ENCODE assay signal across 8 cellular contexts in genomic region chr17:57861000-57861736, GRCh38. TPM values are rescaled to one million over a fixed set of nuclear protein-coding genes. Genes with fewer than 3 reads are reported as not detected.
DNase-seq lines count a peak whose midpoint lies in the region; ATAC-seq and TF ChIP-seq lines count a peak whose summit lies in the region.

No MANE protein-coding gene starts in this region.

- POLR2A ChIA-PET in Caco-2 (lab: Charles Lee) (interaction anchor here (0.6 to 2.5 kb wide), 11 partner anchors 10 to 178 kb away, joined by 3 to 11 read pairs (median 3); partner anchors contain the start of genes CUEDC1, MRPS23, SRSF1 and VEZF1), IMR-90 (lab: Charles Lee; ENCODE audit: unreplicated experiment) (interaction anchor here (0.5 to 1.3 kb wide), 5 partner anchors 9 to 112 kb away, joined by 3 to 6 read pairs (median 4); no protein-coding TSS in a partner anchor)

- H3K79me2 ChIP-seq in mesendoderm (ENCODE audit: control insufficient read depth, insufficient read depth, low read length) = no peaks in the 10 kb centered on the region

- H2AK9ac ChIP-seq in IMR-90 (replicated peaks; ENCODE audit: low read depth, low read length, poor library complexity) = peak overlapping the region; percentile 93

- intact Hi-C loops in Caco-2 (cut with micrococcal nuclease; ENCODE audit: unreplicated experiment) (loop anchor here (2.0 kb wide), 2 partner anchors 18 to 42 kb away; no protein-coding TSS in a partner anchor), IMR-90 (cut with micrococcal nuclease) (loop anchor here (1.0 kb wide), 1 partner anchor 14 kb away; no protein-coding TSS in a partner anchor), transverse colon (cut with DNase I; ENCODE audit: low total_unique reads) (loop anchor here (5.0 kb wide), 1 partner anchor 136 kb away; no protein-coding TSS in a partner anchor)

- H3K18ac ChIP-seq in IMR-90 (ENCODE audit: low read depth, low read length) (peak overlapping the region; percentile 4; the same call in 1 of the 2 replicates), mesendoderm (ENCODE audit: low read length) (peak overlapping the region; percentile 28)

- H2BK15ac ChIP-seq in IMR-90 (ENCODE audit: low read depth, low read length) = peak overlapping the region; percentile 45; the same call in 2 of the 3 replicates
- no peak overlapping the region for H2BK15ac ChIP-seq in mesendoderm (replicated peaks; ENCODE audit: low read depth)

- 17% methylated on average over 6 of the region's 28 CpGs; no CpG with 5 or more reads in 1 of the 2 experiments for WGBS in IMR-90 (ENCODE audit: extremely low coverage in 2 of 2, insufficient read length in 1 of 2), 2 experiments
- no CpG with 5 or more reads among the region's 28 CpGs for WGBS in mesendoderm (ENCODE audit: extremely low coverage, insufficient coverage, low lambda C conversion rate)
- WGBS in transverse colon (ENCODE audit: low coverage in 1 of 2), 2 donors = 4% methylated on average over 28 of the region's 28 CpGs; no CpG with 5 or more reads in 1 of the 2 donors

- peaks cover 29% of the 10 kb centered on the region for H3K36me3 Mint-ChIP-seq in Caco-2 (ENCODE audit: insufficient read depth, unreplicated experiment)
- H3K36me3 Mint-ChIP-seq in effector memory CD8-positive, alpha-beta T cell (ENCODE audit: insufficient read depth) = no peaks in the 10 kb centered on the region

- TF ChIP-seq CTCF in Caco-2 (IDR thresholded peaks at IDR 0.05; ENCODE audit: insufficient read depth in 1 of 2, low read depth in 1 of 2, low read length in 1 of 2, severe bottlenecking in 1 of 2, unreplicated experiment in 1 of 2) (no peak), IMR-90 (conservative IDR thresholded peaks at IDR 0.05; ENCODE audit: low read depth, low read length) (no peak), WI38 (IDR thresholded peaks at IDR 0.05; ENCODE audit: low read depth, low read length) (no peak), transverse colon (IDR thresholded peaks at IDR 0.05) (no peak)

- peak overlapping the region; percentile 87 for H2AFZ ChIP-seq in IMR-90 (replicated peaks; ENCODE audit: low read length, poor library complexity)

- TF ChIP-seq POLR2A in IMR-90 (IDR thresholded peaks at IDR 0.05; ENCODE audit: low read depth, low read length) = no peak
- TF ChIP-seq POLR2A in transverse colon (IDR thresholded peaks at IDR 0.05) = peak; percentile 24

- no TSS peak for BruUV-seq in Caco-2 (replicated peaks; lab: Mats Ljungman, UMichigan)
- no TSS peak for BruUV-seq in IMR-90 (replicated peaks; lab: Mats Ljungman, UMichigan)

- H4K91ac ChIP-seq in IMR-90 (ENCODE audit: insufficient read depth, low read depth, low read length) = peak overlapping the region; percentile 79

- H3K9me1 ChIP-seq in IMR-90 (ENCODE audit: insufficient read depth, low read length) = no peaks in the 10 kb centered on the region; the same call in 1 of the 2 replicates

- H3K27me3 Mint-ChIP-seq in Caco-2 (ENCODE audit: insufficient read depth, unreplicated experiment) = no peaks in the 10 kb centered on the region
- peaks cover 48 to 66% of the 10 kb centered on the region in 2 donors for H3K27me3 Mint-ChIP-seq in effector memory CD8-positive, alpha-beta T cell

- peak overlapping the region; percentile 67; the same call in 1 of the 2 replicates for H3K23ac ChIP-seq in IMR-90 (ENCODE audit: low read depth, low read length)
- no peak overlapping the region for H3K23ac ChIP-seq in mesendoderm (ENCODE audit: low read length)

- TF ChIP-seq RAD21 in IMR-90 (IDR thresholded peaks at IDR 0.05; ENCODE audit: low read length) = peak; percentile 2; the same call in 1 of the 2 replicates

- H3K4ac ChIP-seq in IMR-90 (ENCODE audit: low read depth, low read length) (peak overlapping the region; percentile 79), mesendoderm (ENCODE audit: low read depth, low read length) (no peak overlapping the region)

- no peaks in the 10 kb centered on the region for H3K9me3 Mint-ChIP-seq in Caco-2 (ENCODE audit: unreplicated experiment)
- H3K9me3 Mint-ChIP-seq in effector memory CD8-positive, alpha-beta T cell = no peaks in the 10 kb centered on the region

- H3K4me1 ChIP-seq in Caco-2 = peaks cover 20% of the 10 kb centered on the region
- H3K4me1 ChIP-seq in IMR-90 (ENCODE audit: control insufficient read depth, insufficient read depth, low read length) = peaks cover 18% of the 10 kb centered on the region
- peaks cover 4% of the 10 kb centered on the region for H3K4me1 ChIP-seq in mesendoderm (ENCODE audit: control insufficient read depth, low read depth, low read length)
- peaks cover 16 to 38% (median 24%) of the 10 kb centered on the region in 4 donors for H3K4me1 ChIP-seq in transverse colon

- no peaks in the 10 kb centered on the region for H3K36me3 ChIP-seq in Caco-2 (ENCODE audit: control insufficient read depth, insufficient read depth, low read length)
- H3K36me3 ChIP-seq in IMR-90 (ENCODE audit: control insufficient read depth, insufficient read depth, low read length) = peaks cover 10% of the 10 kb centered on the region
- no peaks in the 10 kb centered on the region for H3K36me3 ChIP-seq in mesendoderm (ENCODE audit: control insufficient read depth, insufficient read depth, low read length)
- H3K36me3 ChIP-seq in transverse colon = no peaks in the 10 kb centered on the region

- H4K8ac ChIP-seq in IMR-90 (ENCODE audit: low read depth in 2 of 2, low read length in 2 of 2) (peak overlapping the region; percentile 23 to 45; a peak in 2 of 4 replicates), mesendoderm (ENCODE audit: low read depth, low read length) (no peak overlapping the region)

- CTCF ChIA-PET in Caco-2 (lab: Charles Lee) (interaction anchor here (0.5 to 3.1 kb wide), 20 partner anchors 10 to 252 kb away, joined by 3 to 23 read pairs (median 4); partner anchors contain the start of genes MRPS23 and SRSF1), IMR-90 (lab: Yijun Ruan, JAX) (interaction anchor here (1.0 to 2.2 kb wide), 5 partner anchors 15 to 751 kb away, joined by 3 to 7 read pairs (median 3); partner anchors contain the start of gene SRSF1)

- H3K79me1 ChIP-seq in IMR-90 (ENCODE audit: low read depth in 1 of 2, low read length in 2 of 2) (peaks cover 0 to 2% of the 10 kb centered on the region in 2 experiments; a peak in 1 of 4 replicates), mesendoderm (ENCODE audit: low read length) (no peaks in the 10 kb centered on the region)

- peak overlapping the region; percentile 66 for H2BK120ac ChIP-seq in IMR-90 (ENCODE audit: low read depth, low read length)
- no peak overlapping the region for H2BK120ac ChIP-seq in mesendoderm (ENCODE audit: low read depth, low read length)

- peak overlapping the region; percentile 25 for H4K5ac ChIP-seq in IMR-90 (ENCODE audit: low read depth, low read length)
- H4K5ac ChIP-seq in mesendoderm (ENCODE audit: low read length) = no peak overlapping the region

- peak overlapping the region; percentile 63 for H3K4me2 ChIP-seq in IMR-90 (ENCODE audit: low read depth, low read length)
- H3K4me2 ChIP-seq in mesendoderm (ENCODE audit: low read length) = peak overlapping the region; percentile 75

- H3K56ac ChIP-seq in IMR-90 (ENCODE audit: extremely low read depth, insufficient read depth, low read length) = no peak overlapping the region
- H3K56ac ChIP-seq in mesendoderm (ENCODE audit: low read length) = peak overlapping the region; percentile 84

- peak overlapping the region; percentile 67; the same call in 1 of the 2 replicates for H3K14ac ChIP-seq in IMR-90 (replicated peaks; ENCODE audit: low read depth, low read length)

- no peaks in the 10 kb centered on the region for H3K27me3 ChIP-seq in Caco-2 (replicated peaks; ENCODE audit: control insufficient read depth, insufficient read depth, low read length)
- H3K27me3 ChIP-seq in IMR-90 (ENCODE audit: control insufficient read depth, insufficient read depth, low read length) = no peaks in the 10 kb centered on the region
- no peaks in the 10 kb centered on the region for H3K27me3 ChIP-seq in mesendoderm (ENCODE audit: insufficient read depth, low read length, poor library complexity)
- H3K27me3 ChIP-seq in transverse colon = no peaks in the 10 kb centered on the region

- H2BK5ac ChIP-seq in IMR-90 (ENCODE audit: low read depth, low read length, poor library complexity, severe bottlenecking) = peak overlapping the region; percentile 61
- H2BK5ac ChIP-seq in mesendoderm (ENCODE audit: low read length) = no peak overlapping the region

- H2BK20ac ChIP-seq in IMR-90 (ENCODE audit: low read depth, low read length) = peak overlapping the region; percentile 47; the same call in 1 of the 2 replicates

- DNase-seq in Caco-2 = peak; percentile 76 to 79
- DNase-seq in IMR-90 = peak; percentile 60
- DNase-seq in effector memory CD8-positive, alpha-beta T cell = peak; percentile 30 to 36 (median 34)
- DNase-seq in mesendoderm = peak; percentile 85
- DNase-seq in transverse colon = peak; percentile 76
- DNase-seq in NCI-H2196 (lab: John Stamatoyannopoulos, UW; ENCODE audit: unreplicated experiment) = no peak

- H3K9me3 ChIP-seq in Caco-2 (no peaks in the 10 kb centered on the region), IMR-90 (ENCODE audit: control insufficient read depth, insufficient read depth, low read length) (no peaks in the 10 kb centered on the region), transverse colon (no peaks in the 10 kb centered on the region)

- no peaks in the 10 kb centered on the region for H4K20me1 ChIP-seq in IMR-90 (ENCODE audit: insufficient read depth, low read length)

- peak overlapping the region; percentile 95 for H3K4me3 Mint-ChIP-seq in Caco-2 (ENCODE audit: unreplicated experiment)
- peak overlapping the region; percentile 69 to 74 for H3K4me3 Mint-ChIP-seq in effector memory CD8-positive, alpha-beta T cell

- in situ Hi-C loops in IMR-90 (cut with MboI; ENCODE audit: low sequenced_read_pairs) (loop anchor here (25.0 kb wide), 1 partner anchor 476 kb away; the partner anchor contains the start of gene TSPOAP1), transverse colon (cut with MboI; ENCODE audit: low pct_ligation_motif_present in 1 of 4, low pct_unique_long_range_greater_than_20kb in 1 of 4, low sequenced_read_pairs in 3 of 4) (loop anchor here in 2 of 4 donors (25.0 kb wide), 2 partner anchors 226 to 251 kb away; partner anchors contain the start of gene DYNLL2 (in 1 of the 2))

- peak overlapping the region; percentile 84 for H3K27ac Mint-ChIP-seq in Caco-2 (ENCODE audit: unreplicated experiment)
- H3K27ac Mint-ChIP-seq in effector memory CD8-positive, alpha-beta T cell = peak overlapping the region in 1 of 2 donors; percentile 54

- H3K27ac ChIP-seq in IMR-90 (ENCODE audit: insufficient read depth, low read length) (peak overlapping the region; percentile 75), mesendoderm (ENCODE audit: low read depth, low read length) (peak overlapping the region; percentile 70), transverse colon (peak overlapping the region; percentile 82 to 92 (median 86))

- peak; percentile 67 for ATAC-seq in IMR-90 (ENCODE audit: low read depth)
- ATAC-seq in effector memory CD8-positive, alpha-beta T cell (replicated peaks) = peak; percentile 88
- no peak for ATAC-seq in GM21529 (IDR thresholded peaks at IDR 0.05; ENCODE audit: unreplicated experiment)

- dilution Hi-C loops in IMR-90 (cut with HindIII; ENCODE audit: low sequenced_read_pairs, unreplicated experiment) = loop anchor here (25.0 kb wide), 1 partner anchor 126 kb away; the partner anchor contains the start of gene VEZF1

- H3K9ac ChIP-seq in IMR-90 (ENCODE audit: low read depth, low read length) = peak overlapping the region; percentile 43; the same call in 1 of the 2 replicates
- peak overlapping the region; percentile 56 for H3K9ac ChIP-seq in mesendoderm (ENCODE audit: low read length)

- peaks cover 29% of the 10 kb centered on the region for H3K4me1 Mint-ChIP-seq in Caco-2 (ENCODE audit: low read depth, unreplicated experiment)
- H3K4me1 Mint-ChIP-seq in effector memory CD8-positive, alpha-beta T cell (ENCODE audit: low read depth in 2 of 2) = peaks cover 9 to 10% of the 10 kb centered on the region in 2 donors

- H3K4me3 ChIP-seq in Caco-2 (ENCODE audit: low read depth, low read length) (peak overlapping the region; percentile 38), IMR-90 (ENCODE audit: insufficient read depth, low read depth, low read length) (peak overlapping the region; percentile 28; the same call in 1 of the 2 replicates), WI38 (ENCODE audit: low read depth, low read length) (peak overlapping the region; percentile 35), mesendoderm (ENCODE audit: low read length) (peak overlapping the region; percentile 6), transverse colon (peak overlapping the region; percentile 21 to 63 (median 42))

- no peak for TF ChIP-seq EP300 in transverse colon (IDR thresholded peaks at IDR 0.05; ENCODE audit: low read depth)

- peak overlapping the region; percentile 92 for H2AK5ac ChIP-seq in IMR-90 (ENCODE audit: low read depth, low read length)
- H2AK5ac ChIP-seq in mesendoderm (ENCODE audit: low read length) = no peak overlapping the region

RNA-seq across cellular contexts. Expression of gene MRPS23, which starts 11.3 kb away (rescaled TPM):
- total RNA-seq in Caco-2 (2022) (72.9 and 75.1 TPM in 2 replicates), IMR-90 (2012; rRNA removed) (37.3 and 41.7 TPM in 2 replicates), transverse colon (10 to 100 TPM in 1 of 4 donors, 1 to 10 TPM in 2, under 1 TPM in 1; 0.37 to 11.1 (median 6.5) TPM)
- 22.1 and 23.5 TPM in 2 replicates for polyA plus RNA-seq in IMR-90 (2012; rRNA removed)
- 22.4 and 35.2 TPM in 2 replicates for polyA plus RNA-seq in IMR-90 (2012; cell fraction: cytosol; rRNA removed)
- polyA plus RNA-seq in IMR-90 (2012; cell fraction: nucleus; rRNA removed; ENCODE audit: low replicate concordance) = 9.9 and 18.3 TPM in 2 replicates
- polyA plus RNA-seq in mesendoderm (2013, experiment 1 of 2) = 33.9 TPM
- polyA plus RNA-seq in mesendoderm (2013, experiment 2 of 2) = 35.9 TPM
